In the genomic region with DNA sequence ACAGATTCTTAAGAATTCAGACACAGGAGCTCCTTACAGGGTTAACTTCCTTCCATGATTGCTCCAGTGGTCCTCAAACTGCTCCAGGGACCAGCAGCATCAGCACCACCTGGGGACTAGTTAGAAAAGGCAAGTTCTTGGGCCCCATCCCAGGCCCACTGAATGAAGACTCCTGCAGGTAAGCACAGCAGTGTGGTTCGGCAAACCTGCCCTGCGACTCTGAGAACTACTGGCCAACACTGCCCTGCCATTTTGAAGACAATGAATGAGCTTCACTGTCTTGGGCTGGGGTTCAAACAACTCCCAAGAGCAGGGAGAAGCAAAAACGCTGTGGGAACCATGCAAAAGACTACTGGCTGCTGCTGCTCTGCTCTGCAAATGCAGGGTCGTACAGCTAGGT, we compare ENCODE assay signal across 18 cellular contexts.
"Had no signal": no experiment of that assay in that cellular context is flagged by ENCODE, and none has a peak within 500 bp of the region (broad histone marks: within the 10 kb centered on the region; RNA-seq: fewer than 3 reads in every experiment).

No MANE protein-coding gene starts in this region.

- H3K4me1 ChIP-seq: colonic mucosa had no signal

- ATAC-seq: mucosa of descending colon; naive thymus-derived CD8-positive, alpha-beta T cell; right cardiac atrium; upper lobe of right lung had no signal

- H3K27ac Mint-ChIP-seq: naive thymus-derived CD8-positive, alpha-beta T cell had no signal

- H3K4me3 Mint-ChIP-seq: naive thymus-derived CD8-positive, alpha-beta T cell had no signal

- H3K9me3 Mint-ChIP-seq: naive thymus-derived CD8-positive, alpha-beta T cell had no signal

- H3K27ac ChIP-seq: colonic mucosa, ovary had no signal

- H3K9me3 ChIP-seq: colonic mucosa, mucosa of descending colon, ovary, stomach, upper lobe of right lung had no signal

- FAIRE-seq: endothelial cell of umbilical vein, islet of Langerhans, small intestine had no signal

- H3K4me3 ChIP-seq: colonic mucosa, mucosa of descending colon, ovary, stomach, upper lobe of right lung had no signal

- DNase-seq: colonic mucosa; dermis blood vessel endothelial cell; erythroblast; foreskin melanocyte; hippocampal formation; kidney glomerular epithelial cell; mucosa of descending colon; naive thymus-derived CD8-positive, alpha-beta T cell; ovary; right cardiac atrium; small intestine; stimulated activated CD4-positive, alpha-beta T cell treated with anti-CD3 and anti-CD28 coated beads, Interleukin-12 subunit alpha, Interleukin-12 subunit beta, amount 100 ng/mL, for 4 hours; stimulated activated naive CD4-positive, alpha-beta T cell; stomach; substantia nigra; upper lobe of right lung had no signal

- H3K36me3 ChIP-seq: colonic mucosa, ovary, upper lobe of right lung had no signal

- H3K27me3 ChIP-seq: colonic mucosa, ovary, stomach, upper lobe of right lung had no signal
